ENCODE assay signal across 1 cellular context in the genomic region with DNA sequence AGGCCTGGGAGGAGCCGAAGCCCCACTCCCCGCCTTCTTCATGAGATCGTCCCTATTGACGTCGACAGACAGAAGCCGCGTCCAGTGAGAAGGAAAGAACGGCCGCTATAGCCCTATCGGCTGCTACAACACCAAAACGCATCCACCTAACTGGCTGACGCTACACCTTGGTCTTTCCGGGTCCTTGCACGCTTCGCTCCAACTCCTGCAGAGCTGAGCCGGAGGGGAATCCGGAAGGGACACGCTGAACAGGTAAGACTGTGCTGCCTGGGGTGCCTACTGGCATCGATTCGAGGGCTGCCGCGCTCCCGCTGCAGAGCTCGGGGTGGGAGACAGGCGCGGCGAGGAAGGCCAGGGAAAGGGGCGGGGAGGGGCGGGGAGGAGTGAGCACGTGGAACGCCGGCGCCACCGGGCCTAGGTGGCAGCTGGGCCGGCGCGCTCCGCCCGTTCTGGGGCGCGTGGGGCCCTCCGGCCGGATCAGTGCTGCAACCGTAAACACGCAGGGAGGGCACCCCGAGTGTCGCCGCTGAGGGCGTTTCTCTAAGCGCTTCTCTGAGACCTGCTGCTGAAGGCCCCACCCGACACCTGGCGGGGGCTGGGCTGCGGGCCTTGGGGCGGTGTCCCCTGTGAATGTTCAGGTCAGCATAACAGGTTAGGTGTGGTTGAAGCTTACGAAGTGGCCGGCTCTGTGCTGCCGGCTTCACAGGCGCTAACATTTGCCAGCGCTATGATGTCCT.
TF ChIP-seq lines count a peak whose summit lies in the region.

A gene with protein sequence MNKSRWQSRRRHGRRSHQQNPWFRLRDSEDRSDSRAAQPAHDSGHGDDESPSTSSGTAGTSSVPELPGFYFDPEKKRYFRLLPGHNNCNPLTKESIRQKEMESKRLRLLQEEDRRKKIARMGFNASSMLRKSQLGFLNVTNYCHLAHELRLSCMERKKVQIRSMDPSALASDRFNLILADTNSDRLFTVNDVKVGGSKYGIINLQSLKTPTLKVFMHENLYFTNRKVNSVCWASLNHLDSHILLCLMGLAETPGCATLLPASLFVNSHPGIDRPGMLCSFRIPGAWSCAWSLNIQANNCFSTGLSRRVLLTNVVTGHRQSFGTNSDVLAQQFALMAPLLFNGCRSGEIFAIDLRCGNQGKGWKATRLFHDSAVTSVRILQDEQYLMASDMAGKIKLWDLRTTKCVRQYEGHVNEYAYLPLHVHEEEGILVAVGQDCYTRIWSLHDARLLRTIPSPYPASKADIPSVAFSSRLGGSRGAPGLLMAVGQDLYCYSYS (plus strand): TSS at position 173 of the 737 bp plus-strand sequence. CDS start 11,515 bp downstream, outside the sequence.

TF ChIP-seq in WTC11, 78 proteins besides CTCF, POLR2A, EP300 and RAD21 (continued from another document and continues in another):
- TF ChIP-seq USF2 (CRISPR knock-in tag; IDR thresholded peaks at IDR 0.05) = no peak; the same call in 1 of the 2 replicates
- no peak for TF ChIP-seq NR1H2 (CRISPR knock-in tag; IDR thresholded peaks at IDR 0.05)
- TF ChIP-seq ZNF671 (CRISPR knock-in tag; IDR thresholded peaks at IDR 0.05) = no peak
- TF ChIP-seq TEAD4 (CRISPR knock-in tag; IDR thresholded peaks at IDR 0.05) = no peak
- no peak for TF ChIP-seq HMGA2 (CRISPR knock-in tag; IDR thresholded peaks at IDR 0.05)
- no peak for TF ChIP-seq SMAD3 (CRISPR knock-in tag; IDR thresholded peaks at IDR 0.05; ENCODE audit: borderline replicate concordance)
- TF ChIP-seq ZNF219 (CRISPR knock-in tag; IDR thresholded peaks at IDR 0.05; ENCODE audit: borderline replicate concordance) = no peak
- no peak for TF ChIP-seq HMGXB4 (CRISPR knock-in tag; IDR thresholded peaks at IDR 0.05)
- TF ChIP-seq, protein P1, sequence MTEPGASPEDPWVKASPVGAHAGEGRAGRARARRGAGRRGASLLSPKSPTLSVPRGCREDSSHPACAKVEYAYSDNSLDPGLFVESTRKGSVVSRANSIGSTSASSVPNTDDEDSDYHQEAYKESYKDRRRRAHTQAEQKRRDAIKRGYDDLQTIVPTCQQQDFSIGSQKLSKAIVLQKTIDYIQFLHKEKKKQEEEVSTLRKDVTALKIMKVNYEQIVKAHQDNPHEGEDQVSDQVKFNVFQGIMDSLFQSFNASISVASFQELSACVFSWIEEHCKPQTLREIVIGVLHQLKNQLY (CRISPR knock-in tag; IDR thresholded peaks at IDR 0.05) = no peak
- TF ChIP-seq ELF4 (CRISPR knock-in tag; IDR thresholded peaks at IDR 0.05; ENCODE audit: low read depth) = no peak
- peak; percentile 20; the same call in 1 of the 2 replicates for TF ChIP-seq GABPB1 (CRISPR knock-in tag; IDR thresholded peaks at IDR 0.05)
- no peak for TF ChIP-seq KAT7 (CRISPR knock-in tag; IDR thresholded peaks at IDR 0.05; ENCODE audit: borderline replicate concordance)
- TF ChIP-seq TCF7 (CRISPR knock-in tag; IDR thresholded peaks at IDR 0.05; ENCODE audit: low read depth) = 0 out of 2 replicates have a peak, but pooled peaks have one; percentile 39
- 0 out of 2 replicates have a peak, but pooled peaks have one; percentile 27 for TF ChIP-seq ZNF138 (CRISPR knock-in tag; conservative IDR thresholded peaks at IDR 0.05)
- TF ChIP-seq, protein P2, sequence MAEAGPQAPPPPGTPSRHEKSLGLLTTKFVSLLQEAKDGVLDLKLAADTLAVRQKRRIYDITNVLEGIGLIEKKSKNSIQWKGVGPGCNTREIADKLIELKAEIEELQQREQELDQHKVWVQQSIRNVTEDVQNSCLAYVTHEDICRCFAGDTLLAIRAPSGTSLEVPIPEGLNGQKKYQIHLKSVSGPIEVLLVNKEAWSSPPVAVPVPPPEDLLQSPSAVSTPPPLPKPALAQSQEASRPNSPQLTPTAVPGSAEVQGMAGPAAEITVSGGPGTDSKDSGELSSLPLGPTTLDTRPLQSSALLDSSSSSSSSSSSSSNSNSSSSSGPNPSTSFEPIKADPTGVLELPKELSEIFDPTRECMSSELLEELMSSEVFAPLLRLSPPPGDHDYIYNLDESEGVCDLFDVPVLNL (CRISPR knock-in tag; IDR thresholded peaks at IDR 0.05; ENCODE audit: borderline replicate concordance, low read depth) = no peak
- TF ChIP-seq PREB (CRISPR knock-in tag; IDR thresholded peaks at IDR 0.05; ENCODE audit: borderline replicate concordance) = no peak
- no peak for TF ChIP-seq JAZF1 (CRISPR knock-in tag; IDR thresholded peaks at IDR 0.05)
- 0 out of 2 replicates have a peak, but pooled peaks have one; percentile 20 for TF ChIP-seq ZBTB21 (CRISPR knock-in tag; IDR thresholded peaks at IDR 0.05; ENCODE audit: borderline replicate concordance)
- TF ChIP-seq IRF2 (CRISPR knock-in tag; IDR thresholded peaks at IDR 0.05; ENCODE audit: borderline replicate concordance, low read depth) = no peak
- TF ChIP-seq ZNF317 (CRISPR knock-in tag; IDR thresholded peaks at IDR 0.05; ENCODE audit: borderline replicate concordance, low read depth) = 0 out of 2 replicates have a peak, but pooled peaks have one; percentile 6
- TF ChIP-seq PRDM15 (CRISPR knock-in tag; IDR thresholded peaks at IDR 0.05) = no peak
- no peak for TF ChIP-seq NFATC4 (CRISPR knock-in tag; IDR thresholded peaks at IDR 0.05)
- TF ChIP-seq ATF1 (CRISPR knock-in tag; IDR thresholded peaks at IDR 0.05) = no peak
- TF ChIP-seq, protein P3, sequence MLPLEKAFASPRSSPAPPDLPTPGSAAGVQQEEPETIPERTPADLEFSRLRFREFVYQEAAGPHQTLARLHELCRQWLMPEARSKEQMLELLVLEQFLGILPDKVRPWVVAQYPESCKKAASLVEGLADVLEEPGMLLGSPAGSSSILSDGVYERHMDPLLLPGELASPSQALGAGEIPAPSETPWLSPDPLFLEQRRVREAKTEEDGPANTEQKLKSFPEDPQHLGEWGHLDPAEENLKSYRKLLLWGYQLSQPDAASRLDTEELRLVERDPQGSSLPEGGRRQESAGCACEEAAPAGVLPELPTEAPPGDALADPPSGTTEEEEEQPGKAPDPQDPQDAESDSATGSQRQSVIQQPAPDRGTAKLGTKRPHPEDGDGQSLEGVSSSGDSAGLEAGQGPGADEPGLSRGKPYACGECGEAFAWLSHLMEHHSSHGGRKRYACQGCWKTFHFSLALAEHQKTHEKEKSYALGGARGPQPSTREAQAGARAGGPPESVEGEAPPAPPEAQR (CRISPR knock-in tag; IDR thresholded peaks at IDR 0.05) = no peak
- peak; percentile 80; the same call in 1 of the 2 replicates for TF ChIP-seq ZNF232 (CRISPR knock-in tag; IDR thresholded peaks at IDR 0.05)
- no peak for TF ChIP-seq SMAD4 (CRISPR knock-in tag; IDR thresholded peaks at IDR 0.05)
- no peak for TF ChIP-seq TEAD1 (CRISPR knock-in tag; IDR thresholded peaks at IDR 0.05)
- TF ChIP-seq PRRX2 (CRISPR knock-in tag; IDR thresholded peaks at IDR 0.05) = no peak
- TF ChIP-seq FOXK1 (CRISPR knock-in tag; IDR thresholded peaks at IDR 0.05) = peak; percentile 74
- TF ChIP-seq NR2C2 (CRISPR knock-in tag; IDR thresholded peaks at IDR 0.05) = no peak
- no peak for TF ChIP-seq ZNF512 (CRISPR knock-in tag; IDR thresholded peaks at IDR 0.05; ENCODE audit: borderline replicate concordance)
- no peak for TF ChIP-seq ZNF423 (CRISPR knock-in tag; IDR thresholded peaks at IDR 0.05)
- TF ChIP-seq, protein P4, sequence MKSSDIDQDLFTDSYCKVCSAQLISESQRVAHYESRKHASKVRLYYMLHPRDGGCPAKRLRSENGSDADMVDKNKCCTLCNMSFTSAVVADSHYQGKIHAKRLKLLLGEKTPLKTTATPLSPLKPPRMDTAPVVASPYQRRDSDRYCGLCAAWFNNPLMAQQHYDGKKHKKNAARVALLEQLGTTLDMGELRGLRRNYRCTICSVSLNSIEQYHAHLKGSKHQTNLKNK (CRISPR knock-in tag; IDR thresholded peaks at IDR 0.05) = no peak
- peak; percentile 53; the same call in 1 of the 2 replicates for TF ChIP-seq NFE2L1 (CRISPR knock-in tag; IDR thresholded peaks at IDR 0.05)
- TF ChIP-seq, protein P5, sequence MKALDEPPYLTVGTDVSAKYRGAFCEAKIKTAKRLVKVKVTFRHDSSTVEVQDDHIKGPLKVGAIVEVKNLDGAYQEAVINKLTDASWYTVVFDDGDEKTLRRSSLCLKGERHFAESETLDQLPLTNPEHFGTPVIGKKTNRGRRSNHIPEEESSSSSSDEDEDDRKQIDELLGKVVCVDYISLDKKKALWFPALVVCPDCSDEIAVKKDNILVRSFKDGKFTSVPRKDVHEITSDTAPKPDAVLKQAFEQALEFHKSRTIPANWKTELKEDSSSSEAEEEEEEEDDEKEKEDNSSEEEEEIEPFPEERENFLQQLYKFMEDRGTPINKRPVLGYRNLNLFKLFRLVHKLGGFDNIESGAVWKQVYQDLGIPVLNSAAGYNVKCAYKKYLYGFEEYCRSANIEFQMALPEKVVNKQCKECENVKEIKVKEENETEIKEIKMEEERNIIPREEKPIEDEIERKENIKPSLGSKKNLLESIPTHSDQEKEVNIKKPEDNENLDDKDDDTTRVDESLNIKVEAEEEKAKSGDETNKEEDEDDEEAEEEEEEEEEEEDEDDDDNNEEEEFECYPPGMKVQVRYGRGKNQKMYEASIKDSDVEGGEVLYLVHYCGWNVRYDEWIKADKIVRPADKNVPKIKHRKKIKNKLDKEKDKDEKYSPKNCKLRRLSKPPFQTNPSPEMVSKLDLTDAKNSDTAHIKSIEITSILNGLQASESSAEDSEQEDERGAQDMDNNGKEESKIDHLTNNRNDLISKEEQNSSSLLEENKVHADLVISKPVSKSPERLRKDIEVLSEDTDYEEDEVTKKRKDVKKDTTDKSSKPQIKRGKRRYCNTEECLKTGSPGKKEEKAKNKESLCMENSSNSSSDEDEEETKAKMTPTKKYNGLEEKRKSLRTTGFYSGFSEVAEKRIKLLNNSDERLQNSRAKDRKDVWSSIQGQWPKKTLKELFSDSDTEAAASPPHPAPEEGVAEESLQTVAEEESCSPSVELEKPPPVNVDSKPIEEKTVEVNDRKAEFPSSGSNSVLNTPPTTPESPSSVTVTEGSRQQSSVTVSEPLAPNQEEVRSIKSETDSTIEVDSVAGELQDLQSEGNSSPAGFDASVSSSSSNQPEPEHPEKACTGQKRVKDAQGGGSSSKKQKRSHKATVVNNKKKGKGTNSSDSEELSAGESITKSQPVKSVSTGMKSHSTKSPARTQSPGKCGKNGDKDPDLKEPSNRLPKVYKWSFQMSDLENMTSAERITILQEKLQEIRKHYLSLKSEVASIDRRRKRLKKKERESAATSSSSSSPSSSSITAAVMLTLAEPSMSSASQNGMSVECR (CRISPR knock-in tag; IDR thresholded peaks at IDR 0.05; ENCODE audit: borderline replicate concordance) = peak; percentile 93; the same call in 1 of the 2 replicates
- TF ChIP-seq JUN (CRISPR knock-in tag; IDR thresholded peaks at IDR 0.05) = no peak; the same call in 1 of the 2 replicates
